Comparison of ENCODE assay signal across 8 cellular contexts in genomic region chr15:30626632-30627031, GRCh38. TPM values are rescaled to one million over a fixed set of nuclear protein-coding genes. Genes with fewer than 3 reads are reported as not detected.
DNase-seq lines count a peak whose midpoint lies in the region; ATAC-seq, FAIRE-seq and TF ChIP-seq lines count a peak whose summit lies in the region.
"Not testable (repeated sequence)": the region's sequence is repeated elsewhere in the genome, so short reads cannot be mapped to it uniquely, and the experiment has no call there.

No MANE protein-coding gene starts in this region.

- H3K9me3 Mint-ChIP-seq in activated naive CD4-positive, alpha-beta T cell treated with anti-CD3 and anti-CD28 coated beads, Interleukin-2, amount 50 U/mL, for 72 hours; type B pancreatic cell: not testable (repeated sequence)

- H3K4me3 Mint-ChIP-seq in type B pancreatic cell: peak overlapping the region; percentile 99

- H3K36me3 Mint-ChIP-seq in activated naive CD4-positive, alpha-beta T cell treated with anti-CD3 and anti-CD28 coated beads, Interleukin-2, amount 50 U/mL, for 72 hours: peaks cover 21 to 22% of the 10 kb centered on the region in 2 donors
- not testable (repeated sequence) for H3K36me3 Mint-ChIP-seq in type B pancreatic cell

- not testable (repeated sequence) for H3K9me3 ChIP-seq in endothelial cell of umbilical vein (replicated peaks; ENCODE audit: control insufficient read depth, insufficient read depth, low read length); parathyroid adenoma (ENCODE audit: control insufficient read depth, low read length)

- H3K9ac ChIP-seq in endothelial cell of umbilical vein (replicated peaks; ENCODE audit: extremely low read depth, insufficient read depth, low read length): peak overlapping the region; percentile 31
- not testable (repeated sequence) for H3K9ac ChIP-seq in parathyroid adenoma

- H3K79me2 ChIP-seq in endothelial cell of umbilical vein (ENCODE audit: control insufficient read depth, insufficient read depth, low read length): peaks cover 49% of the 10 kb centered on the region
- H3K79me2 ChIP-seq in parathyroid adenoma: not testable (repeated sequence)

- not testable (repeated sequence) for H3K27me3 Mint-ChIP-seq in type B pancreatic cell

- H2AFZ ChIP-seq in endothelial cell of umbilical vein (ENCODE audit: low read depth, low read length): peak overlapping the region; percentile 62
- not testable (repeated sequence) for H2AFZ ChIP-seq in parathyroid adenoma

- dilution Hi-C loops in endothelial cell of umbilical vein (cut with MboI; ENCODE audit: extremely low pct_ligation_motif_present, low sequenced_read_pairs): not testable (repeated sequence)

- peak; percentile 36 for DNase-seq in ELR (ENCODE audit: low read depth)
- DNase-seq in SK-N-DZ (ENCODE audit: low spot score): peak; percentile 11
- DNase-seq in activated naive CD4-positive, alpha-beta T cell treated with anti-CD3 and anti-CD28 coated beads, Interleukin-2, amount 50 U/mL, for 72 hours (ENCODE audit: low spot score in 2 of 2); type B pancreatic cell (ENCODE audit: extremely low spot score, unreplicated experiment): not testable (repeated sequence)
- peak; percentile 5 for DNase-seq in endothelial cell of umbilical vein (ENCODE audit: low read depth, low spot score)
- DNase-seq in left kidney (ENCODE audit: low read depth, low spot score): peak; percentile 15

- H4K20me1 ChIP-seq in endothelial cell of umbilical vein (replicated peaks; ENCODE audit: control insufficient read depth, extremely low read depth, insufficient read depth, low read length): not testable (repeated sequence)

- POLR2A ChIA-PET in endothelial cell of umbilical vein (lab: Charles Lee): not testable (repeated sequence)

- not testable (repeated sequence) for H3K27me3 ChIP-seq in endothelial cell of umbilical vein (ENCODE audit: control insufficient read depth in 2 of 2, insufficient read depth in 2 of 2, low read length in 2 of 2); parathyroid adenoma (ENCODE audit: control insufficient read depth, insufficient read depth, low read length)

- not testable (repeated sequence) for TF ChIP-seq POLR2A in endothelial cell of umbilical vein (IDR thresholded peaks at IDR 0.05; ENCODE audit: low read depth, low read length)

- not testable (repeated sequence) for H3K4me1 ChIP-seq in endothelial cell of umbilical vein (ENCODE audit: control insufficient read depth, extremely low read depth, insufficient read depth, low read length); parathyroid adenoma

- peaks cover 14% of the 10 kb centered on the region for H3K4me1 Mint-ChIP-seq in type B pancreatic cell (ENCODE audit: unreplicated experiment)

- peak; percentile 1 for ATAC-seq in HG03354 (IDR thresholded peaks at IDR 0.05; ENCODE audit: poor library complexity, severe bottlenecking, unreplicated experiment)
- peak in 1 of 2 donors; percentile 11 for ATAC-seq in activated naive CD4-positive, alpha-beta T cell treated with anti-CD3 and anti-CD28 coated beads, Interleukin-2, amount 50 U/mL, for 72 hours

- intact Hi-C loops in endothelial cell of umbilical vein (cut with micrococcal nuclease): not testable (repeated sequence)

- CTCF ChIA-PET in endothelial cell of umbilical vein (lab: Charles Lee): not testable (repeated sequence)

- H3K4me3 ChIP-seq in endothelial cell of umbilical vein (replicated peaks in 1 of 3; ENCODE audit: insufficient read depth in 1 of 3, low read depth in 1 of 3, low read length in 3 of 3): peak overlapping the region; percentile 56 to 85 (median 77)
- peak overlapping the region; percentile 71 for H3K4me3 ChIP-seq in parathyroid adenoma (ENCODE audit: low read depth, low read length)

- FAIRE-seq in endothelial cell of umbilical vein (lab: Jason Lieb, UNC): peak; percentile 56

- TF ChIP-seq CTCF in endothelial cell of umbilical vein (IDR thresholded peaks at IDR 0.05; ENCODE audit: extremely low read depth in 1 of 2, insufficient read depth in 1 of 2, low read depth in 1 of 2, low read length in 2 of 2); parathyroid adenoma (IDR thresholded peaks at IDR 0.05); type B pancreatic cell (conservative IDR thresholded peaks at IDR 0.05): not testable (repeated sequence)

- not testable (repeated sequence) for BruUV-seq in endothelial cell of umbilical vein (replicated peaks; lab: Mats Ljungman, UMichigan)

- peak overlapping the region; percentile 97 to 99 for H3K27ac Mint-ChIP-seq in activated naive CD4-positive, alpha-beta T cell treated with anti-CD3 and anti-CD28 coated beads, Interleukin-2, amount 50 U/mL, for 72 hours
- H3K27ac Mint-ChIP-seq in type B pancreatic cell: peak overlapping the region; percentile 96

- H3K9me1 ChIP-seq in endothelial cell of umbilical vein (replicated peaks; ENCODE audit: control insufficient read depth, extremely low read depth, insufficient read depth, low read length): not testable (repeated sequence)

- peak overlapping the region; percentile 81 for H3K4me2 ChIP-seq in endothelial cell of umbilical vein (ENCODE audit: insufficient read depth, low read length)
- H3K4me2 ChIP-seq in parathyroid adenoma (ENCODE audit: low read length): not testable (repeated sequence)

- not testable (repeated sequence) for H3K36me3 ChIP-seq in endothelial cell of umbilical vein (ENCODE audit: control insufficient read depth in 2 of 2, extremely low read depth in 1 of 2, insufficient read depth in 2 of 2, low read length in 2 of 2); parathyroid adenoma (ENCODE audit: control insufficient read depth, insufficient read depth, low read length)

- H3K27ac ChIP-seq in endothelial cell of umbilical vein (ENCODE audit: insufficient read depth, low read depth, low read length): peak overlapping the region; percentile 99
- not testable (repeated sequence) for H3K27ac ChIP-seq in parathyroid adenoma

RNA-seq across cellular contexts. Expression of gene GOLGA8H, which starts 22.8 kb away (rescaled TPM):
- 0.36 and 0.39 TPM in 2 replicates for polyA plus RNA-seq in SK-N-DZ (2014; cell fraction: cytosol; rRNA removed)
- 0.85 and 2.3 TPM in 2 replicates for polyA plus RNA-seq in SK-N-DZ (2014; cell fraction: nucleus; rRNA removed)
- under 1 TPM; 0.20 to 0.60 TPM for total RNA-seq in activated naive CD4-positive, alpha-beta T cell treated with anti-CD3 and anti-CD28 coated beads, Interleukin-2, amount 50 U/mL, for 72 hours
- total RNA-seq in endothelial cell of umbilical vein: 2.3 and 3.3 TPM in 2 replicates
- 0.29 and 0.39 TPM in 2 replicates for polyA plus RNA-seq in endothelial cell of umbilical vein
- polyA plus RNA-seq in endothelial cell of umbilical vein (2011; cell fraction: cytosol; rRNA removed): 0.27 and 0.42 TPM in 2 replicates
- 4.6 and 5.3 TPM in 2 replicates for polyA plus RNA-seq in endothelial cell of umbilical vein (2011; cell fraction: nucleus; rRNA removed)
- 1.1 TPM in 2 replicates for polyA plus RNA-seq in endothelial cell of umbilical vein (2012)
- 0.47 and 0.58 TPM in 2 replicates for polyA minus RNA-seq in endothelial cell of umbilical vein
- not detected for polyA minus RNA-seq in endothelial cell of umbilical vein (2011; cell fraction: cytosol; rRNA and poly(A)+ RNA removed)
- 0.72 and 1.4 TPM in 2 replicates for polyA minus RNA-seq in endothelial cell of umbilical vein (2011; cell fraction: nucleus; rRNA and poly(A)+ RNA removed)
- total RNA-seq in type B pancreatic cell (ENCODE audit: low replicate concordance): 0.77 TPM in 1 of 2 replicates, not detected in the other
